1 cellular context compared by ENCODE assay signal in genomic region chr20:61627791-61628415, GRCh38.
TF ChIP-seq lines count a peak whose summit lies in the region.

No MANE protein-coding gene starts in this region.

TF ChIP-seq in neural cell, 6 proteins besides CTCF, POLR2A, EP300 and RAD21 (continued from another document):
- TF ChIP-seq REST (IDR thresholded peaks at IDR 0.05; ENCODE audit: borderline replicate concordance) (no peak), SMC3 (conservative IDR thresholded peaks at IDR 0.05; ENCODE audit: poor library complexity) (no peak)
